In the genomic region with DNA sequence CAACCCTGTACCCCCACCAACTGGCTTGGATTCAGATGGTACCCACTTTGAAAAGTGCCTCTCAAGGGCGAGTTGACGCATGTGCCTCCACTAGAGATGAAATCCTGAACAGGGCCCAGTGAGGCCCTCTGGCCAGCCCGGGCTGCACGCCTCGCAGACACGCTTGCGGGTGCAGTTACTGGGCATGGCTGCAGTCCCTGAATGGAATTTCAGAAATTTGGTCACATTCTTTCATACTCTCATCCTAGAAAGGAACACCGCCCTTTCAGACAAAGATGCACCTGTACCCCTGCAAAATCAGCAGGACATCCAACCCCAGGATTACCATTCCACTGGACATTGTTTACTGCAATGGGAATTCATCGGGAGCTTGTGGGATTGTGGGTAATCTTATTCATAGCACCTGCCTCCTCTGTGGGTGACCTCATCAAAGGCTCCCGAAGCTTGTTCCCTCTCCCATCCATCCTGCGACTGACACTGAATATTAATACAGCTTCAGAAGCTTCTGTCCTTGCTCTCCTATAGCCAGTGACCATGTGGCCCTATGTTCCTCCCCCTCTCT, we compare ENCODE assay signal across 20 cellular contexts. TPM values are rescaled to one million over a fixed set of nuclear protein-coding genes. Genes with fewer than 3 reads are reported as not detected.
A peak's percentile ranks its signal among the peaks of the same experiment; 100 is the strongest.
DNase-seq lines count a peak whose midpoint lies in the region; ATAC-seq and TF ChIP-seq lines count a peak whose summit lies in the region.
"Had no signal": no experiment of that assay in that cellular context is flagged by ENCODE, and none has a peak within 500 bp of the region (broad histone marks: within the 10 kb centered on the region; RNA-seq: fewer than 3 reads in every experiment).

No MANE protein-coding gene starts in this region.

- DNase-seq in Caco-2 = no peak
- DNase-seq in SHP77 treated with DMSO at 0.1 percent for 48 hours (lab: John Stamatoyannopoulos, UW) = peak; percentile 5
- peak in 2 of 5 donors; percentile 46 to 63 for DNase-seq in heart left ventricle
- DNase-seq in activated effector memory CD4-positive, alpha-beta T cell treated with anti-CD3 and anti-CD28 coated beads, Interleukin-2, amount 50 U/mL, for 16 hours = no peak
- DNase-seq in D341Med (ENCODE audit: low spot score) = no peak
- DNase-seq: activated B cell treated with CpG ODN at 0.5 μM for 24 hours; activated CD4-positive, alpha-beta memory T cell treated with anti-CD3 and anti-CD28 coated beads, Interleukin-2, amount 10 ng/mL, durations not matched to agents 7 days and 5 days; activated gamma-delta T cell treated with Interleukin-2 at 50 U/mL for 16 hours; brain microvascular endothelial cell; NCI-H524; stimulated activated CD4-positive, alpha-beta T cell treated with anti-CD3 and anti-CD28 coated beads, Interleukin-12 subunit alpha, Interleukin-12 subunit beta, amount 100 ng/mL, for 4 hours; stimulated activated CD4-positive, alpha-beta T cell treated with anti-CD3 and anti-CD28 coated beads, Interleukin-4, amount 100 ng/mL, for 4 hours; T1000; tibial artery had no signal

- H3K9me3 Mint-ChIP-seq in Caco-2 (ENCODE audit: unreplicated experiment) (no peaks in the 10 kb centered on the region), nephron (no peaks in the 10 kb centered on the region)
- H3K9me3 Mint-ChIP-seq: activated B cell treated with CpG ODN at 0.5 μM for 24 hours; activated CD4-positive, alpha-beta memory T cell treated with anti-CD3 and anti-CD28 coated beads, Interleukin-2, amount 10 ng/mL, durations not matched to agents 7 days and 5 days; stimulated activated naive CD8-positive, alpha-beta T cell treated with anti-CD3 and anti-CD28 coated beads, Interleukin-15, Interleukin-2, amounts not matched to agents 100 ng/mL and 50 ng/mL, for 24 hours had no signal

- no peaks in the 10 kb centered on the region for H3K9me3 ChIP-seq in Caco-2
- no peaks in the 10 kb centered on the region for H3K9me3 ChIP-seq in heart left ventricle
- H3K9me3 ChIP-seq: BLaER1, tibial artery had no signal

- no peaks in the 10 kb centered on the region for H3K27me3 Mint-ChIP-seq in Caco-2 (ENCODE audit: insufficient read depth, unreplicated experiment)
- no peaks in the 10 kb centered on the region for H3K27me3 Mint-ChIP-seq in nephron (ENCODE audit: low read depth)

- WGBS in heart left ventricle, 4 donors = 55 to 69% (median 58%) methylated on average over 11 of the region's 11 CpGs

- ATAC-seq in heart left ventricle = peak; percentile 70 to 81 (median 76)
- ATAC-seq in GM21528 (IDR thresholded peaks at IDR 0.05; ENCODE audit: low FRiP score, unreplicated experiment) = no peak
- no peak for ATAC-seq in GM19455 (IDR thresholded peaks at IDR 0.05; ENCODE audit: unreplicated experiment)

- intact Hi-C loops in Caco-2 (cut with micrococcal nuclease; ENCODE audit: unreplicated experiment) (no loop called here), heart left ventricle (cut with DNase I) (loop anchor here in 5 of 10 donors (1.0 to 5.0 kb wide), 7 partner anchors 37 to 101 kb away; a partner anchor contains a TSS)

- H3K27me3 ChIP-seq in Caco-2 (replicated peaks; ENCODE audit: control insufficient read depth, insufficient read depth, low read length) (no peaks in the 10 kb centered on the region), heart left ventricle (no peaks in the 10 kb centered on the region)
- H3K27me3 ChIP-seq: BLaER1, brain microvascular endothelial cell, tibial artery had no signal

- H3K4me1 ChIP-seq in Caco-2 (peaks cover 48% of the 10 kb centered on the region), heart left ventricle (peaks cover 0 to 25% (median 2%) of the 10 kb centered on the region in 12 donors)
- H3K4me1 ChIP-seq: BLaER1 had no signal

- H3K36me3 Mint-ChIP-seq in Caco-2 (ENCODE audit: insufficient read depth, unreplicated experiment) (peaks cover 11% of the 10 kb centered on the region), nephron (ENCODE audit: low read depth) (no peaks in the 10 kb centered on the region)

- no TSS peak for BruUV-seq in Caco-2 (replicated peaks; lab: Mats Ljungman, UMichigan)

- CTCF ChIA-PET in Caco-2 (lab: Charles Lee) = interaction anchor here (2.7 kb wide), 1 partner anchor 48 kb away, joined by 7 read pairs; no protein-coding TSS in a partner anchor

- POLR2A ChIA-PET in Caco-2 (lab: Charles Lee) = interaction anchor here (0.5 kb wide), 1 partner anchor 504 kb away, joined by 7 read pairs; no protein-coding TSS in a partner anchor

- TF ChIP-seq CTCF in Caco-2 (IDR thresholded peaks at IDR 0.05; ENCODE audit: insufficient read depth in 1 of 2, low read depth in 1 of 2, low read length in 1 of 2, severe bottlenecking in 1 of 2, unreplicated experiment in 1 of 2) (no peak), heart left ventricle (IDR thresholded peaks at IDR 0.05) (no peak), nephron (IDR thresholded peaks at IDR 0.05; ENCODE audit: unreplicated experiment in 3 of 3) (no peak)

- no peaks in the 10 kb centered on the region for H3K36me3 ChIP-seq in Caco-2 (ENCODE audit: control insufficient read depth, insufficient read depth, low read length)
- H3K36me3 ChIP-seq in heart left ventricle = no peaks in the 10 kb centered on the region
- H3K36me3 ChIP-seq: BLaER1, brain microvascular endothelial cell, tibial artery had no signal

- no peak for TF ChIP-seq POLR2A in heart left ventricle (IDR thresholded peaks at IDR 0.05)

- H3K4me3 ChIP-seq in Caco-2 (ENCODE audit: low read depth, low read length) (no peak overlapping the region), heart left ventricle (no peak overlapping the region)
- H3K4me3 ChIP-seq: BLaER1, coronary artery, tibial artery had no signal

- H3K27ac ChIP-seq in heart left ventricle = peak overlapping the region; percentile 50 to 94 (median 74)
- H3K27ac ChIP-seq: BLaER1, brain microvascular endothelial cell, coronary artery, tibial artery had no signal

- peak overlapping the region; percentile 72 for H3K27ac Mint-ChIP-seq in Caco-2 (ENCODE audit: unreplicated experiment)
- H3K27ac Mint-ChIP-seq in nephron = peak overlapping the region; percentile 33 to 47 (median 43)
- H3K27ac Mint-ChIP-seq: activated B cell treated with CpG ODN at 0.5 μM for 24 hours; activated CD4-positive, alpha-beta memory T cell treated with anti-CD3 and anti-CD28 coated beads, Interleukin-2, amount 10 ng/mL, durations not matched to agents 7 days and 5 days; stimulated activated naive CD8-positive, alpha-beta T cell treated with anti-CD3 and anti-CD28 coated beads, Interleukin-15, Interleukin-2, amounts not matched to agents 100 ng/mL and 50 ng/mL, for 24 hours had no signal

- H3K4me3 Mint-ChIP-seq in Caco-2 (ENCODE audit: unreplicated experiment) (no peak overlapping the region), nephron (no peak overlapping the region)
- H3K4me3 Mint-ChIP-seq: activated B cell treated with CpG ODN at 0.5 μM for 24 hours; activated CD4-positive, alpha-beta memory T cell treated with anti-CD3 and anti-CD28 coated beads, Interleukin-2, amount 10 ng/mL, durations not matched to agents 7 days and 5 days; stimulated activated naive CD8-positive, alpha-beta T cell treated with anti-CD3 and anti-CD28 coated beads, Interleukin-15, Interleukin-2, amounts not matched to agents 100 ng/mL and 50 ng/mL, for 24 hours had no signal

- H3K4me1 Mint-ChIP-seq in Caco-2 (ENCODE audit: low read depth, unreplicated experiment) (peaks cover 39% of the 10 kb centered on the region), nephron (peaks cover 32% of the 10 kb centered on the region)
- H3K4me1 Mint-ChIP-seq: activated B cell treated with CpG ODN at 0.5 μM for 24 hours; activated CD4-positive, alpha-beta memory T cell treated with anti-CD3 and anti-CD28 coated beads, Interleukin-2, amount 10 ng/mL, durations not matched to agents 7 days and 5 days had no signal

RNA-seq across cellular contexts. Expression of a gene that starts 42.5 kb away (rescaled TPM):
- total RNA-seq in Caco-2 (2022) (193 and 209 TPM in 2 replicates), heart left ventricle (over 10,000 TPM in 7 of 9 donors, 1,000 to 10,000 TPM in 2; 9,722 to 18,689 (median 13,330) TPM)
- over 10,000 TPM; 13,651 to 16,217 TPM for polyA plus RNA-seq in heart left ventricle

Comparison
In these comparisons a context has a peak if more than half of its experiments do, and no peak if none do; other contexts are left out.
1. ATAC-seq: peak in heart left ventricle (4 of 4); none in GM21528 (single experiment) and GM19455 (single experiment).
2. RNA of a gene that starts 42.5 kb away (total RNA-seq): 9,722 to 18,689 TPM in heart left ventricle; 193 to 209 TPM in Caco-2; every median in the first group is over 10 times any median in the second.